Comparison of ENCODE assay signal across 1 cellular context in genomic region chr1:43557744-43558245, GRCh38.
TF ChIP-seq lines count a peak whose summit lies in the region.

No MANE protein-coding gene starts in this region.

TF ChIP-seq in H1, 55 proteins besides CTCF, POLR2A, EP300 and RAD21 (continued from another document):
- TF ChIP-seq, protein P1, sequence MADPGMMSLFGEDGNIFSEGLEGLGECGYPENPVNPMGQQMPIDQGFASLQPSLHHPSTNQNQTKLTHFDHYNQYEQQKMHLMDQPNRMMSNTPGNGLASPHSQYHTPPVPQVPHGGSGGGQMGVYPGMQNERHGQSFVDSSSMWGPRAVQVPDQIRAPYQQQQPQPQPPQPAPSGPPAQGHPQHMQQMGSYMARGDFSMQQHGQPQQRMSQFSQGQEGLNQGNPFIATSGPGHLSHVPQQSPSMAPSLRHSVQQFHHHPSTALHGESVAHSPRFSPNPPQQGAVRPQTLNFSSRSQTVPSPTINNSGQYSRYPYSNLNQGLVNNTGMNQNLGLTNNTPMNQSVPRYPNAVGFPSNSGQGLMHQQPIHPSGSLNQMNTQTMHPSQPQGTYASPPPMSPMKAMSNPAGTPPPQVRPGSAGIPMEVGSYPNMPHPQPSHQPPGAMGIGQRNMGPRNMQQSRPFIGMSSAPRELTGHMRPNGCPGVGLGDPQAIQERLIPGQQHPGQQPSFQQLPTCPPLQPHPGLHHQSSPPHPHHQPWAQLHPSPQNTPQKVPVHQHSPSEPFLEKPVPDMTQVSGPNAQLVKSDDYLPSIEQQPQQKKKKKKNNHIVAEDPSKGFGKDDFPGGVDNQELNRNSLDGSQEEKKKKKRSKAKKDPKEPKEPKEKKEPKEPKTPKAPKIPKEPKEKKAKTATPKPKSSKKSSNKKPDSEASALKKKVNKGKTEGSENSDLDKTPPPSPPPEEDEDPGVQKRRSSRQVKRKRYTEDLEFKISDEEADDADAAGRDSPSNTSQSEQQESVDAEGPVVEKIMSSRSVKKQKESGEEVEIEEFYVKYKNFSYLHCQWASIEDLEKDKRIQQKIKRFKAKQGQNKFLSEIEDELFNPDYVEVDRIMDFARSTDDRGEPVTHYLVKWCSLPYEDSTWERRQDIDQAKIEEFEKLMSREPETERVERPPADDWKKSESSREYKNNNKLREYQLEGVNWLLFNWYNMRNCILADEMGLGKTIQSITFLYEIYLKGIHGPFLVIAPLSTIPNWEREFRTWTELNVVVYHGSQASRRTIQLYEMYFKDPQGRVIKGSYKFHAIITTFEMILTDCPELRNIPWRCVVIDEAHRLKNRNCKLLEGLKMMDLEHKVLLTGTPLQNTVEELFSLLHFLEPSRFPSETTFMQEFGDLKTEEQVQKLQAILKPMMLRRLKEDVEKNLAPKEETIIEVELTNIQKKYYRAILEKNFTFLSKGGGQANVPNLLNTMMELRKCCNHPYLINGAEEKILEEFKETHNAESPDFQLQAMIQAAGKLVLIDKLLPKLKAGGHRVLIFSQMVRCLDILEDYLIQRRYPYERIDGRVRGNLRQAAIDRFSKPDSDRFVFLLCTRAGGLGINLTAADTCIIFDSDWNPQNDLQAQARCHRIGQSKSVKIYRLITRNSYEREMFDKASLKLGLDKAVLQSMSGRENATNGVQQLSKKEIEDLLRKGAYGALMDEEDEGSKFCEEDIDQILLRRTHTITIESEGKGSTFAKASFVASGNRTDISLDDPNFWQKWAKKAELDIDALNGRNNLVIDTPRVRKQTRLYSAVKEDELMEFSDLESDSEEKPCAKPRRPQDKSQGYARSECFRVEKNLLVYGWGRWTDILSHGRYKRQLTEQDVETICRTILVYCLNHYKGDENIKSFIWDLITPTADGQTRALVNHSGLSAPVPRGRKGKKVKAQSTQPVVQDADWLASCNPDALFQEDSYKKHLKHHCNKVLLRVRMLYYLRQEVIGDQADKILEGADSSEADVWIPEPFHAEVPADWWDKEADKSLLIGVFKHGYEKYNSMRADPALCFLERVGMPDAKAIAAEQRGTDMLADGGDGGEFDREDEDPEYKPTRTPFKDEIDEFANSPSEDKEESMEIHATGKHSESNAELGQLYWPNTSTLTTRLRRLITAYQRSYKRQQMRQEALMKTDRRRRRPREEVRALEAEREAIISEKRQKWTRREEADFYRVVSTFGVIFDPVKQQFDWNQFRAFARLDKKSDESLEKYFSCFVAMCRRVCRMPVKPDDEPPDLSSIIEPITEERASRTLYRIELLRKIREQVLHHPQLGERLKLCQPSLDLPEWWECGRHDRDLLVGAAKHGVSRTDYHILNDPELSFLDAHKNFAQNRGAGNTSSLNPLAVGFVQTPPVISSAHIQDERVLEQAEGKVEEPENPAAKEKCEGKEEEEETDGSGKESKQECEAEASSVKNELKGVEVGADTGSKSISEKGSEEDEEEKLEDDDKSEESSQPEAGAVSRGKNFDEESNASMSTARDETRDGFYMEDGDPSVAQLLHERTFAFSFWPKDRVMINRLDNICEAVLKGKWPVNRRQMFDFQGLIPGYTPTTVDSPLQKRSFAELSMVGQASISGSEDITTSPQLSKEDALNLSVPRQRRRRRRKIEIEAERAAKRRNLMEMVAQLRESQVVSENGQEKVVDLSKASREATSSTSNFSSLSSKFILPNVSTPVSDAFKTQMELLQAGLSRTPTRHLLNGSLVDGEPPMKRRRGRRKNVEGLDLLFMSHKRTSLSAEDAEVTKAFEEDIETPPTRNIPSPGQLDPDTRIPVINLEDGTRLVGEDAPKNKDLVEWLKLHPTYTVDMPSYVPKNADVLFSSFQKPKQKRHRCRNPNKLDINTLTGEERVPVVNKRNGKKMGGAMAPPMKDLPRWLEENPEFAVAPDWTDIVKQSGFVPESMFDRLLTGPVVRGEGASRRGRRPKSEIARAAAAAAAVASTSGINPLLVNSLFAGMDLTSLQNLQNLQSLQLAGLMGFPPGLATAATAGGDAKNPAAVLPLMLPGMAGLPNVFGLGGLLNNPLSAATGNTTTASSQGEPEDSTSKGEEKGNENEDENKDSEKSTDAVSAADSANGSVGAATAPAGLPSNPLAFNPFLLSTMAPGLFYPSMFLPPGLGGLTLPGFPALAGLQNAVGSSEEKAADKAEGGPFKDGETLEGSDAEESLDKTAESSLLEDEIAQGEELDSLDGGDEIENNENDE (IDR thresholded peaks at IDR 0.05; ENCODE audit: insufficient replicate concordance, low read length): no peak
- TF ChIP-seq EZH2 (IDR thresholded peaks at IDR 0.05; ENCODE audit: low read depth, low read length, severe bottlenecking): no peak
- no peak for TF ChIP-seq RBBP5 (IDR thresholded peaks at IDR 0.05; ENCODE audit: borderline replicate concordance, low read depth, low read length)
- TF ChIP-seq CBX5 (IDR thresholded peaks at IDR 0.05; ENCODE audit: low read depth, low read length): no peak
